ENCODE assay signal across 14 cellular contexts in the genomic region with DNA sequence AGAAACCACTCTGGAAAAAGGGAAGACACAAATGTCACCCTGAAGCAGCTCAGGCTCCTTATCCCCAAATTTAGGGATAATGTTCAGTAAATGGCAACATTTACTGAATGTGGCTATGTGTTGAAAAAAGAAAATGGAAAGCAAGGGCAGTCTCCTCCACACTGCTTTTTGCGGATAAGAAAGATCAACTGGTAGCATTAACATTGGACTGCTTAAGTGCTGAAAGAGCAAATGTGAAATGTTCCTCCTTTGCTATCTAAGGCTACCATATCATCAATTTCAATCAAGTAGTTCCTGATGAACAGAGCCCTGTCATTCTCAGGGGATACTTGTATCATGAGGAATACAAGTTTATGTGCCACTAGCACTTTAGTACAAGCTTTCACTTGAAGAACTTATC.
"Had no signal": no experiment of that assay in that cellular context is flagged by ENCODE, and none has a peak within 500 bp of the region (broad histone marks: within the 10 kb centered on the region; RNA-seq: fewer than 3 reads in every experiment).

No MANE protein-coding gene starts in this region.

- H3K9me3 ChIP-seq: adrenal gland, gastroesophageal sphincter, ovary, stomach, uterus had no signal

- H3K4me3 Mint-ChIP-seq: dendritic cell treated with granulocyte-macrophage colony-stimulating factor and Interleukin-4, amounts not matched to agents 40 ng/mL and 50 ng/mL, for 4 days; effector memory CD8-positive, alpha-beta T cell had no signal

- H3K27me3 ChIP-seq: adrenal gland, gastroesophageal sphincter, ovary, stomach, uterus had no signal

- H3K27me3 Mint-ChIP-seq: dendritic cell treated with granulocyte-macrophage colony-stimulating factor and Interleukin-4, amounts not matched to agents 40 ng/mL and 50 ng/mL, for 4 days; effector memory CD8-positive, alpha-beta T cell had no signal

- H3K27ac ChIP-seq: adrenal gland, epithelial cell of prostate, gastroesophageal sphincter, ovary, stomach, uterus had no signal

- H3K27ac Mint-ChIP-seq: dendritic cell treated with granulocyte-macrophage colony-stimulating factor and Interleukin-4, amounts not matched to agents 40 ng/mL and 50 ng/mL, for 4 days had no signal

- DNase-seq: activated naive CD4-positive, alpha-beta T cell; activated T-cell treated with anti-CD3 and anti-CD28 coated beads, Interleukin-2, amount 50 U/mL, for 48 hours; adrenal gland; central memory CD4-positive, alpha-beta T cell; effector memory CD8-positive, alpha-beta T cell; islet precursor cell; ovary; stimulated activated CD4-positive, alpha-beta T cell treated with anti-CD3 and anti-CD28 coated beads, Interleukin-4, amount 100 ng/mL, for 24 hours; stomach; uterus had no signal

- H3K36me3 ChIP-seq: adrenal gland, gastroesophageal sphincter, ovary, stomach, uterus had no signal

- ATAC-seq: effector memory CD8-positive, alpha-beta T cell; gastroesophageal sphincter; left lobe of liver had no signal

- H3K4me3 ChIP-seq: adrenal gland, gastroesophageal sphincter, ovary, stomach, uterus had no signal

- H3K9me3 Mint-ChIP-seq: dendritic cell treated with granulocyte-macrophage colony-stimulating factor and Interleukin-4, amounts not matched to agents 40 ng/mL and 50 ng/mL, for 4 days; effector memory CD8-positive, alpha-beta T cell had no signal
